In the genomic region with DNA sequence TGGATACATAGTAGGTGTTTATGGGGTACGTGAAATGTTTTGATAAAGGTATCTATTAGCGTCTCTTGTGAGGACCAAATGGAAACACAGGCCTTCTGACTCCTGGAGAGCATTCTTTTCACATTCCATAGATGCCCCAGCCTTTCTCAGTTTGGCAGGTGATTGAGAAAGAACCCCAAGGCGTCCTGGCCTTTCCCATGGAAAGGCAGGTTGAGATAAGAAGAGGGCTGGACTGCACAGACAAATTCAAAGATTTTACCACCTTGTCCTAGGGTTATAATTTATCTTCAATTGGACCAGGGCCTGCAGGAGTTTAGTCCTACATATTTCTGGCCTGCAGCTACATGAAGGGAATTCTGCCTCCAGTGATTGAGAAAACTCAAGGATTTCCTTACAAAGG, we compare ENCODE assay signal across 24 cellular contexts. TPM values are rescaled to one million over a fixed set of nuclear protein-coding genes. Genes with fewer than 3 reads are reported as not detected.
DNase-seq lines count a peak whose midpoint lies in the region; ATAC-seq and TF ChIP-seq lines count a peak whose summit lies in the region.
"Had no signal": no experiment of that assay in that cellular context is flagged by ENCODE, and none has a peak within 500 bp of the region (broad histone marks: within the 10 kb centered on the region; RNA-seq: fewer than 3 reads in every experiment).

No MANE protein-coding gene starts in this region.

- H3K36me3 Mint-ChIP-seq in glutamatergic neuron (ENCODE audit: unreplicated experiment), result no peaks in the 10 kb centered on the region

- H3K9me3 Mint-ChIP-seq in glutamatergic neuron (ENCODE audit: unreplicated experiment), result no peaks in the 10 kb centered on the region
- H3K9me3 Mint-ChIP-seq: activated naive CD4-positive, alpha-beta T cell treated with anti-CD3 and anti-CD28 coated beads for 36 hours; H9; stimulated activated naive B cell treated with anti-CD40 and anti-IgM and Interleukin-4, amounts not matched to agents 10 μg/mL and 1 μg/mL and 100 μg/mL, for 72 hours; T-helper 2 cell treated with Interferon-gamma antibody and Interleukin-4, amounts not matched to agents 5 μg/mL and 100 μg/mL, for 36 hours had no signal

- CTCF ChIA-PET in Panc1 (lab: Charles Lee), result no interaction called here

- TF ChIP-seq CTCF in Panc1 (IDR thresholded peaks at IDR 0.05) (0 out of 2 replicates have a peak, but pooled peaks have one; percentile 4), fibroblast of the aortic adventitia (IDR thresholded peaks at IDR 0.05; ENCODE audit: insufficient read depth, low read length) (no peak), thyroid gland (IDR thresholded peaks at IDR 0.05) (no peak), glutamatergic neuron (IDR thresholded peaks at IDR 0.05; ENCODE audit: partially characterized antibody, unreplicated experiment) (no peak), ascending aorta (IDR thresholded peaks at IDR 0.05) (no peak)

- ATAC-seq in Panc1, result no peak
- ATAC-seq in HG03097 (IDR thresholded peaks at IDR 0.05; ENCODE audit: low FRiP score, unreplicated experiment), result no peak
- ATAC-seq: stimulated activated naive B cell treated with anti-CD40 and anti-IgM and Interleukin-4, amounts not matched to agents 10 μg/mL and 1 μg/mL and 100 μg/mL, for 72 hours had no signal

- no peaks in the 10 kb centered on the region for H3K4me1 Mint-ChIP-seq in glutamatergic neuron (ENCODE audit: low read depth, unreplicated experiment)
- H3K4me1 Mint-ChIP-seq: stimulated activated naive B cell treated with anti-CD40 and anti-IgM and Interleukin-4, amounts not matched to agents 10 μg/mL and 1 μg/mL and 100 μg/mL, for 72 hours had no signal

- H3K27me3 ChIP-seq in Panc1 (ENCODE audit: control insufficient read depth, insufficient read depth, low read length), result peaks cover 3% of the 10 kb centered on the region; the same call in 1 of the 2 replicates
- no peaks in the 10 kb centered on the region for H3K27me3 ChIP-seq in thyroid gland
- H3K27me3 ChIP-seq in ascending aorta, result no peaks in the 10 kb centered on the region
- H3K27me3 ChIP-seq: BE2C, upper lobe of left lung had no signal

- 40 to 83% methylated on average over 1 of the region's 3 CpGs for WGBS in mesodermal cell (ENCODE audit: insufficient coverage in 2 of 2), 2 experiments
- WGBS in thyroid gland, 2 donors, result 21 to 27% methylated on average over 3 of the region's 3 CpGs

- no peaks in the 10 kb centered on the region for H3K9me3 ChIP-seq in Panc1 (ENCODE audit: control insufficient read depth, insufficient read depth, low read depth, low read length)
- no peaks in the 10 kb centered on the region for H3K9me3 ChIP-seq in mesodermal cell (ENCODE audit: control insufficient read depth, low read length)
- H3K9me3 ChIP-seq in thyroid gland, result no peaks in the 10 kb centered on the region
- no peaks in the 10 kb centered on the region for H3K9me3 ChIP-seq in ascending aorta
- H3K9me3 ChIP-seq: BE2C, upper lobe of left lung had no signal

- TF ChIP-seq POLR2A in thyroid gland (IDR thresholded peaks at IDR 0.05), result no peak

- H3K36me3 ChIP-seq in Panc1 (ENCODE audit: control insufficient read depth, insufficient read depth, low read length), result no peaks in the 10 kb centered on the region
- no peaks in the 10 kb centered on the region for H3K36me3 ChIP-seq in mesodermal cell (ENCODE audit: control insufficient read depth, insufficient read depth, low read length)
- H3K36me3 ChIP-seq in thyroid gland, result no peaks in the 10 kb centered on the region
- no peaks in the 10 kb centered on the region for H3K36me3 ChIP-seq in ascending aorta
- H3K36me3 ChIP-seq: BE2C, upper lobe of left lung had no signal

- H3K27ac ChIP-seq in Panc1 (ENCODE audit: low read length) (no peak overlapping the region), mesodermal cell (ENCODE audit: low read depth, low read length, severe bottlenecking) (peak overlapping the region; percentile 48), thyroid gland (peak overlapping the region; percentile 64 to 86 (median 67)), ascending aorta (peak overlapping the region in 1 of 2 donors; percentile 44)

- no peak for DNase-seq in Panc1 (ENCODE audit: low read depth, low spot score)
- DNase-seq in fibroblast of the aortic adventitia (ENCODE audit: low read depth), result peak; percentile 31
- DNase-seq in thyroid gland, result peak; percentile 57 to 59
- DNase-seq in HuH-7 (ENCODE audit: low spot score), result no peak
- DNase-seq in glutamatergic neuron, result no peak
- DNase-seq in ascending aorta (ENCODE audit: low spot score in 2 of 2), result no peak
- DNase-seq: activated CD4-positive, alpha-beta T cell treated with anti-CD3 and anti-CD28 coated beads, Interleukin-2, amount 50 U/mL, for 48 hours; activated naive CD4-positive, alpha-beta T cell treated with anti-CD3 and anti-CD28 coated beads for 36 hours; activated T-cell treated with anti-CD3 and anti-CD28 coated beads for 4 hours; aorta; BE2C; COR-L47; H9; hypothalamus; left cardiac atrium; NCI-H1417 treated with DMSO at 0.1 percent for 48 hours; NCI-H82; nucleus accumbens; stimulated activated naive B cell treated with anti-CD40 and anti-IgM and Interleukin-4, amounts not matched to agents 10 μg/mL and 1 μg/mL and 100 μg/mL, for 72 hours; upper lobe of left lung had no signal

- no peaks in the 10 kb centered on the region for H3K27me3 Mint-ChIP-seq in glutamatergic neuron (ENCODE audit: unreplicated experiment)
- H3K27me3 Mint-ChIP-seq: stimulated activated naive B cell treated with anti-CD40 and anti-IgM and Interleukin-4, amounts not matched to agents 10 μg/mL and 1 μg/mL and 100 μg/mL, for 72 hours had no signal

- H3K4me1 ChIP-seq in Panc1 (ENCODE audit: control insufficient read depth, insufficient read depth, low read length) (no peaks in the 10 kb centered on the region), mesodermal cell (ENCODE audit: control insufficient read depth, insufficient read depth, low read length, poor library complexity, severe bottlenecking) (peaks cover 9% of the 10 kb centered on the region), thyroid gland (peaks cover 19 to 28% of the 10 kb centered on the region in 2 donors), ascending aorta (peaks cover 0 to 2% of the 10 kb centered on the region in 2 donors)
- H3K4me1 ChIP-seq: BE2C had no signal

- in situ Hi-C loops in Panc1 (cut with HindIII; ENCODE audit: low pct_unique_long_range_greater_than_20kb, low sequenced_read_pairs), result no loop called here

- intact Hi-C loops in Panc1 (cut with micrococcal nuclease; ENCODE audit: unreplicated experiment) (no loop called here), thyroid gland (cut with DNase I) (no loop called here), ascending aorta (cut with DNase I) (no loop called here)

- H3K4me3 Mint-ChIP-seq in glutamatergic neuron (ENCODE audit: unreplicated experiment), result no peak overlapping the region
- H3K4me3 Mint-ChIP-seq: activated naive CD4-positive, alpha-beta T cell treated with anti-CD3 and anti-CD28 coated beads for 36 hours; H9; stimulated activated naive B cell treated with anti-CD40 and anti-IgM and Interleukin-4, amounts not matched to agents 10 μg/mL and 1 μg/mL and 100 μg/mL, for 72 hours; T-helper 2 cell treated with Interferon-gamma antibody and Interleukin-4, amounts not matched to agents 5 μg/mL and 100 μg/mL, for 36 hours had no signal

- POLR2A ChIA-PET in Panc1 (lab: Charles Lee), result interaction anchor here (0.6 kb wide), 1 partner anchor 13 kb away, joined by 19 read pairs; no protein-coding TSS in a partner anchor

- H3K27ac Mint-ChIP-seq in glutamatergic neuron (ENCODE audit: unreplicated experiment), result no peak overlapping the region
- H3K27ac Mint-ChIP-seq: activated naive CD4-positive, alpha-beta T cell treated with anti-CD3 and anti-CD28 coated beads for 36 hours; stimulated activated naive B cell treated with anti-CD40 and anti-IgM and Interleukin-4, amounts not matched to agents 10 μg/mL and 1 μg/mL and 100 μg/mL, for 72 hours; T-helper 2 cell treated with Interferon-gamma antibody and Interleukin-4, amounts not matched to agents 5 μg/mL and 100 μg/mL, for 36 hours had no signal

- H3K4me3 ChIP-seq in Panc1 (ENCODE audit: low read depth in 2 of 2, low read length in 2 of 2), result no peak overlapping the region
- H3K4me3 ChIP-seq in fibroblast of the aortic adventitia (ENCODE audit: low read depth, low read length), result no peak overlapping the region
- H3K4me3 ChIP-seq in mesodermal cell (ENCODE audit: extremely low read depth, insufficient read depth, low read length, poor library complexity, severe bottlenecking), result no peak overlapping the region
- no peak overlapping the region for H3K4me3 ChIP-seq in thyroid gland (replicated peaks in 1 of 3)
- no peak overlapping the region for H3K4me3 ChIP-seq in ascending aorta

- no TSS peak for BruUV-seq in Panc1 (replicated peaks; lab: Mats Ljungman, UMichigan)

RNA-seq across cellular contexts. Expression of a gene that starts 0.7 kb away (rescaled TPM):
- total RNA-seq in Panc1 (2021; ENCODE audit: unreplicated experiment), result not detected
- polyA plus RNA-seq in Panc1 (2012; ENCODE audit: insufficient read length), result not detected
- 27.1 and 75.0 TPM in 2 replicates for total RNA-seq in fibroblast of the aortic adventitia (ENCODE audit: low replicate concordance)
- polyA plus RNA-seq in mesodermal cell (2013, experiment 1 of 2), result 2.0 TPM
- polyA plus RNA-seq in mesodermal cell (2013, experiment 2 of 2), result 2.3 TPM
- 10 to 100 TPM in 1 of 4 donors, 1 to 10 TPM in 3; 2.7 to 11.0 (median 5.8) TPM for total RNA-seq in thyroid gland
- total RNA-seq in glutamatergic neuron (ENCODE audit: unreplicated experiment), result not detected
- total RNA-seq in ascending aorta, result 10.7 TPM
- total RNA-seq: activated naive CD4-positive, alpha-beta T cell treated with anti-CD3 and anti-CD28 coated beads for 36 hours; H9; SK-MEL-5 had no signal

RNA-seq across cellular contexts. Expression of a gene that starts 29.2 kb away (rescaled TPM):
- total RNA-seq in Panc1 (2021; ENCODE audit: unreplicated experiment) (21.5 TPM), fibroblast of the aortic adventitia (ENCODE audit: low replicate concordance) (11.7 and 53.3 TPM in 2 replicates), thyroid gland (10 to 100 TPM; 64.3 to 91.9 (median 71.6) TPM), glutamatergic neuron (ENCODE audit: unreplicated experiment) (1.5 TPM), ascending aorta (4.2 TPM)
- 25.3 TPM for polyA plus RNA-seq in Panc1 (2012; ENCODE audit: insufficient read length)
- polyA plus RNA-seq in mesodermal cell (2013, experiment 1 of 2), result 57.5 TPM
- polyA plus RNA-seq in mesodermal cell (2013, experiment 2 of 2), result 54.4 TPM

Comparison
In these comparisons a context has a peak if more than half of its experiments do, and no peak if none do; other contexts are left out.
1. DNase-seq: peak in fibroblast of the aortic adventitia (single experiment) and thyroid gland (2 of 2); none in Panc1 (single experiment), HuH-7 (single experiment), glutamatergic neuron (single experiment) and ascending aorta (0 of 2).